3 cellular contexts compared by ENCODE assay signal in the genomic region with DNA sequence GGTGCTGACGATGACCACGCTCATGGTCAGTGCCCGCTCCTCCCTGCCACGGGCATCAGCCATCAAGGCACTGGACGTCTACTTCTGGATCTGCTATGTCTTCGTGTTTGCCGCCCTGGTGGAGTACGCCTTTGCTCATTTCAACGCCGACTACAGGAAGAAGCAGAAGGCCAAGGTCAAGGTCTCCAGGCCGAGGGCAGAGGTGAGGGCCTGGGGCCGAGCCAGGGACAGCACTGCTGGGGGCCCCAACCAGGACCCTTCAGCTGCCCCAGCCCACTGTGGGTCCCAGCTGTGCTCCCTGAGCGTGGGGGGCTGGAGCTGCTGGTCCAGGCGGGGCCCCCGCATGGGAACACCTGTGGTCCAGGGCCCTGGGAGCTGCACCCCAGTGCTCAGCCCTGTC.
A peak's percentile ranks its signal among the peaks of the same experiment; 100 is the strongest.
TF ChIP-seq lines count a peak whose summit lies in the region.

No MANE protein-coding gene starts in this region.

TF ChIP-seq in HepG2, 621 proteins besides CTCF, POLR2A, EP300 and RAD21:
- TF ChIP-seq NR2F1 (CRISPR knock-in tag; IDR thresholded peaks at IDR 0.05) (peak in 1 of 2 experiments; percentile 39; a peak in 1 of 4 replicates), HOXA7 (CRISPR knock-in tag; IDR thresholded peaks at IDR 0.05) (no peak), KLF6 (CRISPR knock-in tag; IDR thresholded peaks at IDR 0.05) (no peak), EEA1 (CRISPR knock-in tag; IDR thresholded peaks at IDR 0.05; ENCODE audit: borderline replicate concordance) (no peak), HIVEP1 (CRISPR knock-in tag; IDR thresholded peaks at IDR 0.05) (no peak), NR2F6 (IDR thresholded peaks at IDR 0.05) (no peak; the same call in 1 of the 2 replicates), NR2F6 (CRISPR knock-in tag; IDR thresholded peaks at IDR 0.05) (0 out of 2 replicates have a peak, but pooled peaks have one; percentile 36), ZNF776 (CRISPR knock-in tag; IDR thresholded peaks at IDR 0.05) (no peak), ZKSCAN5 (CRISPR knock-in tag; IDR thresholded peaks at IDR 0.05) (no peak), FOSL2 (CRISPR knock-in tag; IDR thresholded peaks at IDR 0.05) (no peak), SAP130 (CRISPR knock-in tag; IDR thresholded peaks at IDR 0.05; ENCODE audit: low read depth) (no peak), ZNF326 (CRISPR knock-in tag; IDR thresholded peaks at IDR 0.05; ENCODE audit: borderline replicate concordance) (no peak), ZNF264 (CRISPR knock-in tag; IDR thresholded peaks at IDR 0.05) (no peak), REXO4 (CRISPR knock-in tag; IDR thresholded peaks at IDR 0.05; ENCODE audit: borderline replicate concordance) (no peak), SIX4 (CRISPR knock-in tag; IDR thresholded peaks at IDR 0.05) (no peak), ZNF253 (CRISPR knock-in tag; IDR thresholded peaks at IDR 0.05; ENCODE audit: borderline replicate concordance) (no peak), CEBPG (CRISPR knock-in tag; IDR thresholded peaks at IDR 0.05) (no peak), RARA (CRISPR knock-in tag; IDR thresholded peaks at IDR 0.05) (peak; percentile 46; the same call in 1 of the 2 replicates)
- TF ChIP-seq, protein P1, sequence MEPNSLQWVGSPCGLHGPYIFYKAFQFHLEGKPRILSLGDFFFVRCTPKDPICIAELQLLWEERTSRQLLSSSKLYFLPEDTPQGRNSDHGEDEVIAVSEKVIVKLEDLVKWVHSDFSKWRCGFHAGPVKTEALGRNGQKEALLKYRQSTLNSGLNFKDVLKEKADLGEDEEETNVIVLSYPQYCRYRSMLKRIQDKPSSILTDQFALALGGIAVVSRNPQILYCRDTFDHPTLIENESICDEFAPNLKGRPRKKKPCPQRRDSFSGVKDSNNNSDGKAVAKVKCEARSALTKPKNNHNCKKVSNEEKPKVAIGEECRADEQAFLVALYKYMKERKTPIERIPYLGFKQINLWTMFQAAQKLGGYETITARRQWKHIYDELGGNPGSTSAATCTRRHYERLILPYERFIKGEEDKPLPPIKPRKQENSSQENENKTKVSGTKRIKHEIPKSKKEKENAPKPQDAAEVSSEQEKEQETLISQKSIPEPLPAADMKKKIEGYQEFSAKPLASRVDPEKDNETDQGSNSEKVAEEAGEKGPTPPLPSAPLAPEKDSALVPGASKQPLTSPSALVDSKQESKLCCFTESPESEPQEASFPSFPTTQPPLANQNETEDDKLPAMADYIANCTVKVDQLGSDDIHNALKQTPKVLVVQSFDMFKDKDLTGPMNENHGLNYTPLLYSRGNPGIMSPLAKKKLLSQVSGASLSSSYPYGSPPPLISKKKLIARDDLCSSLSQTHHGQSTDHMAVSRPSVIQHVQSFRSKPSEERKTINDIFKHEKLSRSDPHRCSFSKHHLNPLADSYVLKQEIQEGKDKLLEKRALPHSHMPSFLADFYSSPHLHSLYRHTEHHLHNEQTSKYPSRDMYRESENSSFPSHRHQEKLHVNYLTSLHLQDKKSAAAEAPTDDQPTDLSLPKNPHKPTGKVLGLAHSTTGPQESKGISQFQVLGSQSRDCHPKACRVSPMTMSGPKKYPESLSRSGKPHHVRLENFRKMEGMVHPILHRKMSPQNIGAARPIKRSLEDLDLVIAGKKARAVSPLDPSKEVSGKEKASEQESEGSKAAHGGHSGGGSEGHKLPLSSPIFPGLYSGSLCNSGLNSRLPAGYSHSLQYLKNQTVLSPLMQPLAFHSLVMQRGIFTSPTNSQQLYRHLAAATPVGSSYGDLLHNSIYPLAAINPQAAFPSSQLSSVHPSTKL (CRISPR knock-in tag; IDR thresholded peaks at IDR 0.05): no peak
- TF ChIP-seq, protein P2, sequence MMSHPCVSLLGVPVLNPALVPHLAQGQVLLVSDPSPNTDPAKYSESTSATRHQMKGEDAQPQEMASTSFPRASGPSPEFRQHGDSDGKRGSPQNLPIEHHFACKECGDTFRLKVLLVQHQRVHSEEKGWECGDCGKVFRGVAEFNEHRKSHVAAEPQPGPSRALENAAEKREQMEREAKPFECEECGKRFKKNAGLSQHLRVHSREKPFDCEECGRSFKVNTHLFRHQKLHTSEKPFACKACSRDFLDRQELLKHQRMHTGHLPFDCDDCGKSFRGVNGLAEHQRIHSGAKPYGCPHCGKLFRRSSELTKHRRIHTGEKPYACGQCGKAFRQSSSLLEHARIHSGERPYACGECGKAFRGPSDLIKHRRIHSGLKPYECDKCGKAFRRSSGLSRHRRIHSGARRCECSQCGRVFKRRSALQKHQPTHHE (CRISPR knock-in tag; IDR thresholded peaks at IDR 0.05; ENCODE audit: borderline replicate concordance): no peak

TF ChIP-seq in HEK293, 187 proteins besides CTCF, POLR2A, EP300 and RAD21:
- TF ChIP-seq, protein P3, sequence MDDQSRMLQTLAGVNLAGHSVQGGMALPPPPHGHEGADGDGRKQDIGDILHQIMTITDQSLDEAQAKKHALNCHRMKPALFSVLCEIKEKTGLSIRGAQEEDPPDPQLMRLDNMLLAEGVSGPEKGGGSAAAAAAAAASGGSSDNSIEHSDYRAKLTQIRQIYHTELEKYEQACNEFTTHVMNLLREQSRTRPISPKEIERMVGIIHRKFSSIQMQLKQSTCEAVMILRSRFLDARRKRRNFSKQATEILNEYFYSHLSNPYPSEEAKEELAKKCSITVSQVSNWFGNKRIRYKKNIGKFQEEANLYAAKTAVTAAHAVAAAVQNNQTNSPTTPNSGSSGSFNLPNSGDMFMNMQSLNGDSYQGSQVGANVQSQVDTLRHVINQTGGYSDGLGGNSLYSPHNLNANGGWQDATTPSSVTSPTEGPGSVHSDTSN (CRISPR knock-in tag; IDR thresholded peaks at IDR 0.05): no peak
- TF ChIP-seq BCL11B (tag by site-specific recombination; IDR thresholded peaks at IDR 0.05; ENCODE audit: low read depth) (peak; percentile 84), BCL11A (tag by site-specific recombination; IDR thresholded peaks at IDR 0.05; ENCODE audit: low read depth) (peak; percentile 63; the same call in 1 of the 2 replicates)

TF ChIP-seq in H1, 55 proteins besides CTCF, POLR2A, EP300 and RAD21:
- TF ChIP-seq GABPA (IDR thresholded peaks at IDR 0.05; ENCODE audit: borderline replicate concordance, insufficient read depth, low read length) (no peak), RFX5 (IDR thresholded peaks at IDR 0.05; ENCODE audit: borderline replicate concordance, low read depth, low read length) (no peak), CHD2 (IDR thresholded peaks at IDR 0.05; ENCODE audit: low read length) (no peak), HDAC6 (IDR thresholded peaks at IDR 0.05; ENCODE audit: low read depth, low read length) (no peak), POLR2AphosphoS5 (IDR thresholded peaks at IDR 0.05; ENCODE audit: low read depth, low read length) (no peak), ZNF274 (IDR thresholded peaks at IDR 0.05; ENCODE audit: borderline replicate concordance, extremely low read depth, low read length) (no peak), TEAD4 (IDR thresholded peaks at IDR 0.05; ENCODE audit: low read depth, low read length) (no peak), SRF (IDR thresholded peaks at IDR 0.05; ENCODE audit: low read depth, low read length) (no peak), RBBP5 (IDR thresholded peaks at IDR 0.05; ENCODE audit: borderline replicate concordance, low read depth, low read length) (no peak), ASH2L (IDR thresholded peaks at IDR 0.05; ENCODE audit: low read length) (no peak), GTF2F1 (IDR thresholded peaks at IDR 0.05; ENCODE audit: borderline replicate concordance, low read depth, low read length) (no peak), NANOG (IDR thresholded peaks at IDR 0.05; ENCODE audit: insufficient read depth, low read depth, low read length, poor library complexity, severe bottlenecking) (no peak)
- TF ChIP-seq, protein P4, sequence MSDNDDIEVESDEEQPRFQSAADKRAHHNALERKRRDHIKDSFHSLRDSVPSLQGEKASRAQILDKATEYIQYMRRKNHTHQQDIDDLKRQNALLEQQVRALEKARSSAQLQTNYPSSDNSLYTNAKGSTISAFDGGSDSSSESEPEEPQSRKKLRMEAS (IDR thresholded peaks at IDR 0.05): no peak
- TF ChIP-seq, protein P5, sequence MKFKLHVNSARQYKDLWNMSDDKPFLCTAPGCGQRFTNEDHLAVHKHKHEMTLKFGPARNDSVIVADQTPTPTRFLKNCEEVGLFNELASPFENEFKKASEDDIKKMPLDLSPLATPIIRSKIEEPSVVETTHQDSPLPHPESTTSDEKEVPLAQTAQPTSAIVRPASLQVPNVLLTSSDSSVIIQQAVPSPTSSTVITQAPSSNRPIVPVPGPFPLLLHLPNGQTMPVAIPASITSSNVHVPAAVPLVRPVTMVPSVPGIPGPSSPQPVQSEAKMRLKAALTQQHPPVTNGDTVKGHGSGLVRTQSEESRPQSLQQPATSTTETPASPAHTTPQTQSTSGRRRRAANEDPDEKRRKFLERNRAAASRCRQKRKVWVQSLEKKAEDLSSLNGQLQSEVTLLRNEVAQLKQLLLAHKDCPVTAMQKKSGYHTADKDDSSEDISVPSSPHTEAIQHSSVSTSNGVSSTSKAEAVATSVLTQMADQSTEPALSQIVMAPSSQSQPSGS (IDR thresholded peaks at IDR 0.05; ENCODE audit: low read length): no peak
- TF ChIP-seq, protein P6, sequence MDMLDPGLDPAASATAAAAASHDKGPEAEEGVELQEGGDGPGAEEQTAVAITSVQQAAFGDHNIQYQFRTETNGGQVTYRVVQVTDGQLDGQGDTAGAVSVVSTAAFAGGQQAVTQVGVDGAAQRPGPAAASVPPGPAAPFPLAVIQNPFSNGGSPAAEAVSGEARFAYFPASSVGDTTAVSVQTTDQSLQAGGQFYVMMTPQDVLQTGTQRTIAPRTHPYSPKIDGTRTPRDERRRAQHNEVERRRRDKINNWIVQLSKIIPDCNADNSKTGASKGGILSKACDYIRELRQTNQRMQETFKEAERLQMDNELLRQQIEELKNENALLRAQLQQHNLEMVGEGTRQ (IDR thresholded peaks at IDR 0.05; ENCODE audit: low read length): no peak
